Comparison of ENCODE assay signal across 10 cellular contexts in genomic region chr6:158707120-158707519, GRCh38. TPM values are rescaled to one million over a fixed set of nuclear protein-coding genes. Genes with fewer than 3 reads are reported as not detected.
DNase-seq lines count a peak whose midpoint lies in the region; ATAC-seq and TF ChIP-seq lines count a peak whose summit lies in the region.
"Had no signal": no experiment of that assay in that cellular context is flagged by ENCODE, and none has a peak within 500 bp of the region (broad histone marks: within the 10 kb centered on the region; RNA-seq: fewer than 3 reads in every experiment).

No MANE protein-coding gene starts in this region.

- peak overlapping the region; percentile 65 for H3K4me2 ChIP-seq in mammary epithelial cell (ENCODE audit: insufficient read depth, low read depth, low read length)

- TF ChIP-seq CTCF in mammary epithelial cell (conservative IDR thresholded peaks at IDR 0.05 in 1 of 2, IDR thresholded peaks at IDR 0.05 in 1 of 2; ENCODE audit: extremely low read depth in 1 of 2, insufficient read depth in 1 of 2, low read depth in 1 of 2, low read length in 2 of 2) (no peak), type B pancreatic cell (conservative IDR thresholded peaks at IDR 0.05) (no peak)

- no peaks in the 10 kb centered on the region for H3K79me2 ChIP-seq in mammary epithelial cell (ENCODE audit: insufficient read depth, low read length)

- no peaks in the 10 kb centered on the region for H3K36me3 ChIP-seq in mammary epithelial cell (ENCODE audit: insufficient read depth, low read length)

- H3K27ac Mint-ChIP-seq in type B pancreatic cell, result peak overlapping the region; percentile 92
- no peak overlapping the region for H3K27ac Mint-ChIP-seq in activated naive CD4-positive, alpha-beta T cell treated with anti-CD3 and anti-CD28 coated beads, Interleukin-2, amount 50 U/mL, for 72 hours
- H3K27ac Mint-ChIP-seq: activated naive CD4-positive, alpha-beta T cell treated with anti-CD3 and anti-CD28 coated beads for 36 hours had no signal

- peaks cover 32% of the 10 kb centered on the region for H3K4me1 ChIP-seq in mammary epithelial cell (ENCODE audit: insufficient read depth, low read length)

- no peak overlapping the region for H3K9ac ChIP-seq in mammary epithelial cell (ENCODE audit: insufficient read depth, low read length)

- peak; percentile 65 for DNase-seq in LHCN-M2 (ENCODE audit: low read depth)
- peak; percentile 51 for DNase-seq in mammary epithelial cell
- DNase-seq in left colon, result peak in 1 of 2 donors; percentile 60
- no peak for DNase-seq in type B pancreatic cell (ENCODE audit: extremely low spot score, unreplicated experiment)
- DNase-seq in activated naive CD4-positive, alpha-beta T cell treated with anti-CD3 and anti-CD28 coated beads, Interleukin-2, amount 50 U/mL, for 72 hours (ENCODE audit: low spot score in 2 of 2), result no peak
- DNase-seq in NCI-H1436 (lab: John Stamatoyannopoulos, UW), result no peak
- DNase-seq in DMS79 (lab: John Stamatoyannopoulos, UW), result no peak
- DNase-seq in NCI-H345 treated with DMSO at 0.1 percent for 48 hours (lab: John Stamatoyannopoulos, UW; ENCODE audit: unreplicated experiment), result no peak
- DNase-seq: activated naive CD4-positive, alpha-beta T cell treated with anti-CD3 and anti-CD28 coated beads for 36 hours; kidney had no signal

- in situ Hi-C loops in mammary epithelial cell (cut with MboI; ENCODE audit: low sequenced_read_pairs in 2 of 2), result loop anchor here in 1 of 2 donors (5.0 kb wide), 1 partner anchor 265 kb away; no protein-coding TSS in a partner anchor

- no peaks in the 10 kb centered on the region for H3K27me3 Mint-ChIP-seq in type B pancreatic cell

- H3K27ac ChIP-seq in mammary epithelial cell (ENCODE audit: insufficient read depth, low read depth, low read length), result peak overlapping the region; percentile 52

- BruUV-seq in mammary epithelial cell (replicated peaks; lab: Mats Ljungman, UMichigan), result no TSS peak

- H2AFZ ChIP-seq in mammary epithelial cell (ENCODE audit: low read depth, low read length), result no peak overlapping the region

- H3K9me3 ChIP-seq in mammary epithelial cell (replicated peaks; ENCODE audit: insufficient read depth, low read length), result no peaks in the 10 kb centered on the region

- dilution Hi-C loops in mammary epithelial cell (cut with HindIII; ENCODE audit: low sequenced_read_pairs), result loop anchor here (5.0 kb wide), 2 partner anchors 55 to 265 kb away; no protein-coding TSS in a partner anchor

- ATAC-seq in left colon, result peak; percentile 30
- no peak for ATAC-seq in activated naive CD4-positive, alpha-beta T cell treated with anti-CD3 and anti-CD28 coated beads, Interleukin-2, amount 50 U/mL, for 72 hours

- 15% methylated on average over 5 of the region's 5 CpGs for WGBS in mammary epithelial cell (ENCODE audit: low coverage, missing lambda C conversion rate)

- H4K20me1 ChIP-seq in mammary epithelial cell (ENCODE audit: insufficient read depth, low read length), result no peaks in the 10 kb centered on the region

- H3K4me3 ChIP-seq in mammary epithelial cell (replicated peaks in 1 of 3; ENCODE audit: insufficient read depth in 1 of 3, low read depth in 2 of 3, low read length in 3 of 3), result no peak overlapping the region

- peak overlapping the region; percentile 42 for H3K4me3 Mint-ChIP-seq in type B pancreatic cell
- H3K4me3 Mint-ChIP-seq: activated naive CD4-positive, alpha-beta T cell treated with anti-CD3 and anti-CD28 coated beads for 36 hours had no signal

- CTCF ChIA-PET in mammary epithelial cell (lab: Charles Lee; ENCODE audit: low non-redundant PET), result no interaction called here

- peaks cover 20% of the 10 kb centered on the region for H3K4me1 Mint-ChIP-seq in type B pancreatic cell (ENCODE audit: unreplicated experiment)

- H3K36me3 Mint-ChIP-seq in type B pancreatic cell, result no peaks in the 10 kb centered on the region
- H3K36me3 Mint-ChIP-seq in activated naive CD4-positive, alpha-beta T cell treated with anti-CD3 and anti-CD28 coated beads, Interleukin-2, amount 50 U/mL, for 72 hours, result peaks cover 19 to 27% of the 10 kb centered on the region in 2 donors

- no peaks in the 10 kb centered on the region for H3K27me3 ChIP-seq in mammary epithelial cell (ENCODE audit: insufficient read depth, low read length)

- intact Hi-C loops in mammary epithelial cell (cut with micrococcal nuclease), result loop anchor here (2.0 to 5.0 kb wide), 2 partner anchors 102 to 250 kb away; no protein-coding TSS in a partner anchor
- intact Hi-C loops in left colon (cut with DNase I, micrococcal nuclease), result no loop called here

- peaks cover 4% of the 10 kb centered on the region for H3K9me3 Mint-ChIP-seq in type B pancreatic cell
- no peaks in the 10 kb centered on the region for H3K9me3 Mint-ChIP-seq in activated naive CD4-positive, alpha-beta T cell treated with anti-CD3 and anti-CD28 coated beads, Interleukin-2, amount 50 U/mL, for 72 hours
- H3K9me3 Mint-ChIP-seq: activated naive CD4-positive, alpha-beta T cell treated with anti-CD3 and anti-CD28 coated beads for 36 hours had no signal

RNA-seq across cellular contexts. Expression of gene SYTL3, which starts 57.3 kb away (rescaled TPM):
- total RNA-seq in LHCN-M2 (2014; rRNA removed), result 9.5 and 13.8 TPM in 2 replicates
- 4.8 TPM for polyA plus RNA-seq in LHCN-M2 (2012)
- 1 to 10 TPM; 1.5 to 1.7 TPM for total RNA-seq in mammary epithelial cell
- polyA plus RNA-seq in mammary epithelial cell, result 0.87 TPM
- polyA minus RNA-seq in mammary epithelial cell, result 0.21 TPM
- 1 to 10 TPM; 2.6 to 2.7 TPM for total RNA-seq in left colon
- 2.2 and 2.8 TPM in 2 replicates for total RNA-seq in type B pancreatic cell (ENCODE audit: low replicate concordance)
- 100 to 1,000 TPM; 122 to 143 TPM for total RNA-seq in activated naive CD4-positive, alpha-beta T cell treated with anti-CD3 and anti-CD28 coated beads, Interleukin-2, amount 50 U/mL, for 72 hours

Comparison
In these comparisons a context has a peak if more than half of its experiments do, and no peak if none do; other contexts are left out.
1. DNase-seq: peak in LHCN-M2 (single experiment) and mammary epithelial cell (single experiment); none in type B pancreatic cell (single experiment), activated naive CD4-positive, alpha-beta T cell treated with anti-CD3 and anti-CD28 coated beads, Interleukin-2, amount 50 U/mL, for 72 hours (0 of 2), NCI-H1436 (single experiment), DMS79 (single experiment) and NCI-H345 treated with DMSO at 0.1 percent for 48 hours (single experiment).